Comparison of ENCODE assay signal across 14 cellular contexts in genomic region chr5:3394046-3394597, GRCh38.
DNase-seq lines count a peak whose midpoint lies in the region; TF ChIP-seq lines count a peak whose summit lies in the region.
"Had no signal": no experiment of that assay in that cellular context is flagged by ENCODE, and none has a peak within 500 bp of the region (broad histone marks: within the 10 kb centered on the region; RNA-seq: fewer than 3 reads in every experiment).

No MANE protein-coding gene starts in this region.

- no peaks in the 10 kb centered on the region for H3K4me1 Mint-ChIP-seq in osteocyte (ENCODE audit: unreplicated experiment)

- peaks cover 1% of the 10 kb centered on the region for H3K9me3 Mint-ChIP-seq in osteocyte (ENCODE audit: unreplicated experiment)

- no peak for TF ChIP-seq CTCF in osteocyte (IDR thresholded peaks at IDR 0.05)

- H3K4me3 Mint-ChIP-seq in osteocyte (ENCODE audit: unreplicated experiment) = no peak overlapping the region

- H3K27me3 Mint-ChIP-seq in osteocyte (ENCODE audit: unreplicated experiment) = no peaks in the 10 kb centered on the region

- no peaks in the 10 kb centered on the region for H3K36me3 Mint-ChIP-seq in osteocyte (ENCODE audit: unreplicated experiment)

- no peak overlapping the region for H3K27ac Mint-ChIP-seq in osteocyte (ENCODE audit: unreplicated experiment)

- DNase-seq in NCI-H1436 (lab: John Stamatoyannopoulos, UW) = peak; percentile 30
- DNase-seq in NCI-H1436 treated with DMSO at 0.1 percent for 48 hours (lab: John Stamatoyannopoulos, UW) = no peak
- peak; percentile 35 to 91 (median 64) for DNase-seq in NCI-H1417 (lab: John Stamatoyannopoulos, UW)
- DNase-seq in NCI-H524 treated with DMSO at 0.1 percent for 48 hours (lab: John Stamatoyannopoulos, UW) = peak; percentile 99
- peak; percentile 43 for DNase-seq in islet precursor cell
- no peak for DNase-seq in NCI-H1694 treated with DMSO at 0.1 percent for 48 hours (lab: John Stamatoyannopoulos, UW)
- DNase-seq in osteocyte (ENCODE audit: extremely low spot score, unreplicated experiment) = no peak
- DNase-seq in activated naive CD4-positive, alpha-beta T cell treated with anti-CD3 and anti-CD28 coated beads, Interleukin-2, amount 50 U/mL, for 16 hours = no peak
- DNase-seq: activated CD4-positive, alpha-beta T cell treated with anti-CD3 and anti-CD28 coated beads for 4 hours; AML-193; colonic mucosa; KBM-7; right lobe of liver; SIG-M5 had no signal

Comparison
In these comparisons a context has a peak if more than half of its experiments do, and no peak if none do; other contexts are left out.
1. DNase-seq: peak in NCI-H1436 (single experiment), NCI-H1417 (3 of 3), NCI-H524 treated with DMSO at 0.1 percent for 48 hours (single experiment) and islet precursor cell (single experiment); none in NCI-H1436 treated with DMSO at 0.1 percent for 48 hours (single experiment), NCI-H1694 treated with DMSO at 0.1 percent for 48 hours (single experiment), osteocyte (single experiment) and activated naive CD4-positive, alpha-beta T cell treated with anti-CD3 and anti-CD28 coated beads, Interleukin-2, amount 50 U/mL, for 16 hours (single experiment).